ENCODE assay signal across 9 cellular contexts in the genomic region with DNA sequence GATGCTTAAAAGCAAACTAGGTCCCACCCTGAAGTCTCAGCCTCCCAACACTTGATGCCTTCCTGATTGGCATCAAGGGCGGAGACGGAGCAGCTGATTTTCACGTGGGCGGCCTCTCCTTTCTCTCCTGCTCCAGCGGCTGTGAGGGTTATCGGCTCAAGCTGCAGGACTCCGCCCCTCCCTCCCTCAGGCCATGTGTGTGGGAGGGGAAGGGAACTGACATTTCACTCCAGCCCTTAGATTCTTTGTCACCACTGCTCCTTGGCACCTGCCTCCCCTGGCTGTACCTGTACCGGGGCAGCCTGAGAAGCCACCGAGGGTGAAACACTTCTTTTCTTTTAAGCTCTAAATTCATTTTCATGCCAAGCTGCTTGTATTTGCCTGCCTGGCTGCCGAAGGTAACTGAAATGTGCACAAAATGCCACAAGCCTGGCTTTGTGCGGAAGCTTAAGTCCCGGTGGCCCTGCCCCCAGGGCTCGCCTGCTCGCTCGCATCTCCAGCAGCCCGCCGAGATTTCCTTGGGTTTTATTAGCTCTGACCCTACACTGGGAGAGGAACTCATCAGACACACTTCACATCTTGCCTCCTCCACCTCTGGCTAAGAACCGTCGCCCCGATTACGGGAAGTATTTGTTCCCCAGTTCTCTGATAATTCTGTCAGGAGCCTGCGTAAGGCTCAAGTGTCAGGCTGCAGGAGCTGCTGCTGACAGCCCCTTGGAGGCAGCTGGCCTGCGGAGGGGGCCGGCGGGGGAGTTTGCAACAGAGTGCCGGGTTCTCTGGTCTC. TPM values are rescaled to one million over a fixed set of nuclear protein-coding genes. Genes with fewer than 3 reads are reported as not detected.
DNase-seq lines count a peak whose midpoint lies in the region; ATAC-seq and TF ChIP-seq lines count a peak whose summit lies in the region.
"Had no signal": no experiment of that assay in that cellular context is flagged by ENCODE, and none has a peak within 500 bp of the region (broad histone marks: within the 10 kb centered on the region; RNA-seq: fewer than 3 reads in every experiment).

No MANE protein-coding gene starts in this region.

- peaks cover 7% of the 10 kb centered on the region for H3K36me3 ChIP-seq in H7 (replicated peaks; ENCODE audit: control insufficient read depth, insufficient read depth, low read length)
- H3K36me3 ChIP-seq in heart left ventricle: peaks cover 0 to 1% (median 0%) of the 10 kb centered on the region in 9 donors
- H3K36me3 ChIP-seq in parathyroid adenoma (ENCODE audit: control insufficient read depth, insufficient read depth, low read length): no peaks in the 10 kb centered on the region

- H3K79me2 ChIP-seq in parathyroid adenoma: no peaks in the 10 kb centered on the region

- peaks cover 2 to 82% (median 49%) of the 10 kb centered on the region in 12 donors for H3K4me1 ChIP-seq in heart left ventricle
- peaks cover 6% of the 10 kb centered on the region for H3K4me1 ChIP-seq in parathyroid adenoma

- WGBS in heart left ventricle, 4 donors: 15 to 29% (median 21%) methylated on average over 23 to 26 of the region's 26 CpGs

- H3K4me3 ChIP-seq in H7 (ENCODE audit: insufficient read depth, low read depth, low read length) (no peak overlapping the region), heart left ventricle (peak overlapping the region in 9 of 12 donors; percentile 6 to 41 (median 24)), parathyroid adenoma (ENCODE audit: low read depth, low read length) (no peak overlapping the region)

- intact Hi-C loops in heart left ventricle (cut with DNase I): loop anchor here in 2 of 10 donors (2.0 to 10.0 kb wide), 2 partner anchors 82 to 234 kb away; no protein-coding TSS in a partner anchor
- intact Hi-C loops in posterior cingulate gyrus (cut with DNase I): no loop called here

- peak overlapping the region; percentile 88 for H2AFZ ChIP-seq in parathyroid adenoma

- H3K27me3 ChIP-seq in H7 (ENCODE audit: control insufficient read depth, insufficient read depth, low read length) (peaks cover 2% of the 10 kb centered on the region; the same call in 1 of the 2 replicates), heart left ventricle (no peaks in the 10 kb centered on the region), parathyroid adenoma (ENCODE audit: control insufficient read depth, insufficient read depth, low read length) (no peaks in the 10 kb centered on the region)

- TF ChIP-seq CTCF in heart left ventricle (IDR thresholded peaks at IDR 0.05): no peak
- TF ChIP-seq CTCF in parathyroid adenoma (IDR thresholded peaks at IDR 0.05): no peak

- peak; percentile 90 for DNase-seq in H7
- peak; percentile 6 for DNase-seq in SHP77 treated with DMSO at 0.1 percent for 48 hours (lab: John Stamatoyannopoulos, UW)
- DNase-seq in heart left ventricle: peak; percentile 69 to 89 (median 78)
- DNase-seq in LoVo (ENCODE audit: low spot score): no peak
- no peak for DNase-seq in globus pallidus (ENCODE audit: low spot score)
- no peak for DNase-seq in posterior cingulate gyrus
- no peak for DNase-seq in stimulated activated naive CD8-positive, alpha-beta T cell treated with anti-CD3 and anti-CD28 coated beads, Interleukin-15, Interleukin-2, amounts not matched to agents 100 U/mL and 50 U/mL, for 24 hours
- DNase-seq: activated T-cell treated with anti-CD3 and anti-CD28 coated beads, Interleukin-2, amount 50 U/mL, for 4 hours had no signal

- peak; percentile 58 to 69 (median 66) for ATAC-seq in heart left ventricle
- ATAC-seq in stimulated activated naive CD8-positive, alpha-beta T cell treated with anti-CD3 and anti-CD28 coated beads, Interleukin-15, Interleukin-2, amounts not matched to agents 100 U/mL and 50 U/mL, for 24 hours: no peak
- ATAC-seq: activated T-cell treated with anti-CD3 and anti-CD28 coated beads, Interleukin-2, amount 50 U/mL, for 4 hours had no signal

- peak overlapping the region; percentile 71 for H3K4me2 ChIP-seq in parathyroid adenoma (ENCODE audit: low read length)

- no peak for TF ChIP-seq POLR2A in heart left ventricle (IDR thresholded peaks at IDR 0.05)

- no peaks in the 10 kb centered on the region for H3K9me3 ChIP-seq in heart left ventricle
- no peaks in the 10 kb centered on the region for H3K9me3 ChIP-seq in parathyroid adenoma (ENCODE audit: control insufficient read depth, low read length)

- no peak overlapping the region for H3K9ac ChIP-seq in parathyroid adenoma

- H3K27ac ChIP-seq in heart left ventricle (peak overlapping the region; percentile 75 to 98 (median 80)), parathyroid adenoma (no peak overlapping the region)

RNA-seq across cellular contexts. Expression of a gene that starts 9.6 kb away (rescaled TPM):
- total RNA-seq in H7 (2014; rRNA removed; shearing (Covaris generic)): 0.04 and 0.42 TPM in 2 replicates
- total RNA-seq in heart left ventricle: 100 to 1,000 TPM in 1 of 9 donors, 10 to 100 TPM in 7, 1 to 10 TPM in 1; 5.2 to 111 (median 28.4) TPM
- 10 to 100 TPM in 1 of 2 donors, 1 to 10 TPM in 1; 4.0 to 12.1 TPM for polyA plus RNA-seq in heart left ventricle

RNA-seq across cellular contexts. Expression of a gene that starts 25.8 kb away (rescaled TPM):
- 86.0 and 91.1 TPM in 2 replicates for total RNA-seq in H7 (2014; rRNA removed; shearing (Covaris generic))
- 10 to 100 TPM; 30.9 to 61.6 (median 42.6) TPM for total RNA-seq in heart left ventricle
- polyA plus RNA-seq in heart left ventricle: 10 to 100 TPM; 42.6 to 69.3 TPM

RNA-seq across cellular contexts. Expression of a gene that starts 36.9 kb away (rescaled TPM):
- total RNA-seq in H7 (2014; rRNA removed; shearing (Covaris generic)): 15.6 and 19.9 TPM in 2 replicates
- 10 to 100 TPM; 54.2 to 86.2 (median 75.5) TPM for total RNA-seq in heart left ventricle
- 10 to 100 TPM; 34.0 to 55.9 TPM for polyA plus RNA-seq in heart left ventricle

Comparison
In these comparisons a context has a peak if more than half of its experiments do, and no peak if none do; other contexts are left out.
1. DNase-seq: peak in H7 (single experiment), SHP77 treated with DMSO at 0.1 percent for 48 hours (single experiment) and heart left ventricle (5 of 5); none in LoVo (single experiment), globus pallidus (single experiment), posterior cingulate gyrus (0 of 10) and stimulated activated naive CD8-positive, alpha-beta T cell treated with anti-CD3 and anti-CD28 coated beads, Interleukin-15, Interleukin-2, amounts not matched to agents 100 U/mL and 50 U/mL, for 24 hours (single experiment).
2. H3K4me3 ChIP-seq: peak in heart left ventricle (9 of 12); none in H7 (single experiment) and parathyroid adenoma (single experiment).